Comparison of ENCODE assay signal across 8 cellular contexts in the genomic region with DNA sequence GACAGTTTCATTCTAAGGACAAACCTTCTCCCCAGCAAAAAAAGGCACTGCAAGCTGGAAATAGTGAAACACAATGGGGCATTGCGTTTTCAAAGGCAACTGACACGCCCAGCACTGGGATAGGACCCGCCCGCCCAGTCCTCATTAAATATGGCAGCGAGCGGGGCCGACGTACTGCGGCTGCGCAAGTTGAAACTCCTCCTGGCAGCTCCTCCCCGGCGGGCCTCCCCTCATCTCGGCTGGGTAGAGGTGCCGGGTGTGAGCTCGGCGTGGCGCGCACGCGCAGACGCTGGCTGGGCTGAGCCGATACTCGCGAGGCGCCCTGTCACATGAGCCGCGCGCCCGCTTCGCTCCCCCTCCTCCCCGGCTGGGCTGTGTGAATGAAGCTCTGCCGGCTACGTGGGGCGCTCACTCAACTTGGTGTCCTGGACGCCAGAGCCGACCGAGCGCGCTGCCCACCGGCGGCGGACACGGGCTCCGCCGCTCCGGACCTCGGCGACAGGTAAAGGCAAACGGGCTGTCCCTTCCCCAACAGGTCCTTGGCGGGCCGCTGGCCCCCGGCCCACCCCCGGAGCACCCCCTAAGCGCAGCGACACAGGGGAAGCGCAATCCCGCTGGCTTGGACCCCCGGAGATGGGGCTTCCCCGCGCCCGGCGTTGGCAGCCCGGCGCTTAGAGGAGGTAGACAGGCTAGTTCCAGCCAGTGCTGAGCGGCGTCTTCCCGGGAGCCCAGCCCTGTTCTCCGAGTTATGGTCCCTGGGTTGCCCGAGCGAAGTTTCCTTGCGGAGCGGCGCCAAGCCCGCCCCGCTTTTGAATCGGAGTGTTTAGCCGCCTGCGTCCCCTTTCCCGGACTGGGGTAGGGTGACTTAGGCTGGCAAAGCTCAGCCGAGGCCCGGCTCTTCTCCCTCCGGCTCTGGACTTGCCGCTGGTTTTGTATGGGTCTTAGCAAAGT. TPM values are rescaled to one million over a fixed set of nuclear protein-coding genes. Genes with fewer than 3 reads are reported as not detected.
DNase-seq lines count a peak whose midpoint lies in the region; ATAC-seq and TF ChIP-seq lines count a peak whose summit lies in the region.

A gene (plus strand): TSS at position 306 of the 951 bp plus-strand sequence. CDS start 2,703 bp downstream, outside the sequence.

- H3K4me3 ChIP-seq in PC-9, result peak within 1 kb of the TSS; percentile 59
- H3K4me3 ChIP-seq in muscle layer of duodenum (ENCODE audit: low read depth in 1 of 2, low read length in 2 of 2), result peak within 1 kb of the TSS; percentile 75 to 77

- H3K4me1 ChIP-seq in PC-9 (replicated peaks; ENCODE audit: insufficient read depth) (no peaks in the 10 kb centered on the region), muscle layer of duodenum (ENCODE audit: control insufficient read depth in 1 of 2, insufficient read depth in 2 of 2, low read length in 2 of 2) (peaks cover 0 to 8% of the 10 kb centered on the region in 2 donors)

- H3K4me2 ChIP-seq in PC-9, result peak within 1 kb of the TSS; percentile 76

- H3K36me3 ChIP-seq in PC-9 (ENCODE audit: low read depth) (no peaks in the 10 kb centered on the region), muscle layer of duodenum (ENCODE audit: control insufficient read depth in 1 of 2, insufficient read depth in 2 of 2, low read length in 2 of 2) (no peaks in the 10 kb centered on the region)

- H3K9me3 ChIP-seq in PC-9 (ENCODE audit: insufficient read depth, low read depth) (no peaks in the 10 kb centered on the region), muscle layer of duodenum (ENCODE audit: control insufficient read depth in 1 of 2, low read length in 2 of 2) (no peaks in the 10 kb centered on the region)

- no peaks in the 10 kb centered on the region for H3F3A ChIP-seq in PC-9 (ENCODE audit: insufficient read depth, low read depth)

- no peaks in the 10 kb centered on the region for H3K79me2 ChIP-seq in PC-9 (ENCODE audit: low read depth)

- POLR2A ChIA-PET in PC-9 (lab: Charles Lee; ENCODE audit: unreplicated experiment), result no interaction called here

- DNase-seq in DMS53 (lab: John Stamatoyannopoulos, UW) (peak; percentile 97), KBM-7 (peak; percentile 99), PC-9 (peak; percentile 72 to 87)
- peak; percentile 89 to 93 for DNase-seq in activated T-cell treated with anti-CD3 and anti-CD28 coated beads, Interleukin-2, amount 50 U/mL, for 48 hours
- DNase-seq in stimulated activated CD8-positive, alpha-beta memory T cell treated with anti-CD3 and anti-CD28 coated beads, Interleukin-7, amount 100 ng/mL, for 24 hours (ENCODE audit: low read depth), result peak; percentile 79

- no peaks in the 10 kb centered on the region for H3K9me2 ChIP-seq in PC-9 (ENCODE audit: insufficient read depth)

- no peaks in the 10 kb centered on the region for H4K20me1 ChIP-seq in PC-9 (ENCODE audit: insufficient read depth)

- TF ChIP-seq CTCF in PC-9 (conservative IDR thresholded peaks at IDR 0.05), result no peak

- peak within 1 kb of the TSS; percentile 49; the same call in 1 of the 2 replicates for H3K27ac ChIP-seq in PC-9
- H3K27ac ChIP-seq in muscle layer of duodenum (ENCODE audit: low read length), result peak within 1 kb of the TSS; percentile 31

- peak; percentile 97 for ATAC-seq in GM21723 (IDR thresholded peaks at IDR 0.05; ENCODE audit: unreplicated experiment)
- ATAC-seq in esophagus mucosa, result peak; percentile 98

- H3K27me3 ChIP-seq in PC-9 (ENCODE audit: insufficient read depth, low read depth), result no peaks in the 10 kb centered on the region
- H3K27me3 ChIP-seq in muscle layer of duodenum (ENCODE audit: low read depth, low read length), result no peaks in the 10 kb centered on the region

- CTCF ChIA-PET in PC-9 (lab: Charles Lee), result no interaction called here

- BruUV-seq in PC-9 (replicated peaks; lab: Mats Ljungman, UMichigan), result no TSS peak

- in situ Hi-C loops in KBM-7 (cut with MboI; ENCODE audit: low pct_unique_long_range_greater_than_20kb, low sequenced_read_pairs), result no loop called here

- intact Hi-C loops in PC-9 (cut with micrococcal nuclease; ENCODE audit: unreplicated experiment), result no loop called here

- peak within 1 kb of the TSS; percentile 79 for H2AFZ ChIP-seq in PC-9

RNA-seq across cellular contexts. Expression of the gene that starts here (rescaled TPM):
- total RNA-seq in PC-9 (2021) (0.94 and 1.4 TPM in 2 replicates), esophagus mucosa (5.8 TPM)

Comparison
In these comparisons a context has a peak if more than half of its experiments do, and no peak if none do; other contexts are left out.
1. Peak in every context shown above with its lines: DNase-seq, ATAC-seq, H3K4me3 ChIP-seq and H3K27ac ChIP-seq.